Comparison of ENCODE assay signal across 9 cellular contexts in genomic region chr1:44812822-44813543, GRCh38. TPM values are rescaled to one million over a fixed set of nuclear protein-coding genes. Genes with fewer than 3 reads are reported as not detected.
DNase-seq lines count a peak whose midpoint lies in the region; ATAC-seq and TF ChIP-seq lines count a peak whose summit lies in the region.
"Had no signal": no experiment of that assay in that cellular context is flagged by ENCODE, and none has a peak within 500 bp of the region (broad histone marks: within the 10 kb centered on the region; RNA-seq: fewer than 3 reads in every experiment).

No MANE protein-coding gene starts in this region.

- H3K27ac ChIP-seq in right lobe of liver: peak overlapping the region; percentile 71 to 80 (median 72)
- peak overlapping the region; percentile 70 to 100 (median 97) for H3K27ac ChIP-seq in tibial nerve

- DNase-seq in activated CD8-positive, alpha-beta memory T cell treated with anti-CD3 and anti-CD28 coated beads, Interleukin-2, amount 10 ng/mL, durations not matched to agents 7 days and 5 days: no peak
- no peak for DNase-seq in activated CD8-positive, alpha-beta memory T cell treated with anti-CD3 and anti-CD28 coated beads for 24 hours
- DNase-seq in chondrocyte (ENCODE audit: low spot score) (peak; percentile 94), right lobe of liver (peak in 2 of 3 donors; percentile 71 to 72), tibial nerve (ENCODE audit: low spot score in 2 of 2) (no peak), MG63 (no peak), omental fat pad (ENCODE audit: low spot score) (no peak)

- CTCF ChIA-PET in activated CD8-positive, alpha-beta memory T cell treated with anti-CD3 and anti-CD28 coated beads, Interleukin-2, amount 10 ng/mL, durations not matched to agents 7 days and 5 days (lab: Charles Lee): interaction anchor here (1.0 to 4.3 kb wide), 10 partner anchors 13 to 91 kb away, joined by 3 to 42 read pairs (median 8); partner anchors contain the start of genes PLK3 and RNU5D-1

- no peak for TF ChIP-seq EP300 in tibial nerve (IDR thresholded peaks at IDR 0.05)

- peak overlapping the region; percentile 22 for H3K27ac Mint-ChIP-seq in activated CD8-positive, alpha-beta memory T cell treated with anti-CD3 and anti-CD28 coated beads, Interleukin-2, amount 10 ng/mL, durations not matched to agents 7 days and 5 days
- peak overlapping the region; percentile 17 for H3K27ac Mint-ChIP-seq in chondrocyte (ENCODE audit: unreplicated experiment)

- H3K4me1 ChIP-seq in right lobe of liver (peaks cover 0 to 34% (median 15%) of the 10 kb centered on the region in 4 donors), tibial nerve (peaks cover 0 to 69% (median 55%) of the 10 kb centered on the region in 4 donors)

- no peaks in the 10 kb centered on the region for H3K9me3 Mint-ChIP-seq in activated CD8-positive, alpha-beta memory T cell treated with anti-CD3 and anti-CD28 coated beads, Interleukin-2, amount 10 ng/mL, durations not matched to agents 7 days and 5 days (ENCODE audit: low read depth)
- no peaks in the 10 kb centered on the region for H3K9me3 Mint-ChIP-seq in chondrocyte (ENCODE audit: low read depth)

- H3K36me3 ChIP-seq in right lobe of liver (no peaks in the 10 kb centered on the region), tibial nerve (no peaks in the 10 kb centered on the region), MG63 (no peaks in the 10 kb centered on the region; the same call in 1 of the 2 replicates)

- TF ChIP-seq POLR2A in right lobe of liver (IDR thresholded peaks at IDR 0.05) (peak; percentile 3), tibial nerve (IDR thresholded peaks at IDR 0.05) (no peak)

- H3K4me1 Mint-ChIP-seq in activated CD8-positive, alpha-beta memory T cell treated with anti-CD3 and anti-CD28 coated beads, Interleukin-2, amount 10 ng/mL, durations not matched to agents 7 days and 5 days: peaks cover 56% of the 10 kb centered on the region
- H3K4me1 Mint-ChIP-seq in chondrocyte (ENCODE audit: low read depth): peaks cover 60% of the 10 kb centered on the region

- H3K27me3 Mint-ChIP-seq in activated CD8-positive, alpha-beta memory T cell treated with anti-CD3 and anti-CD28 coated beads, Interleukin-2, amount 10 ng/mL, durations not matched to agents 7 days and 5 days: no peaks in the 10 kb centered on the region
- no peaks in the 10 kb centered on the region for H3K27me3 Mint-ChIP-seq in chondrocyte (ENCODE audit: low read depth)

- H3K27me3 ChIP-seq in right lobe of liver: no peaks in the 10 kb centered on the region
- no peaks in the 10 kb centered on the region for H3K27me3 ChIP-seq in tibial nerve
- no peaks in the 10 kb centered on the region for H3K27me3 ChIP-seq in MG63

- H3K36me3 Mint-ChIP-seq in activated CD8-positive, alpha-beta memory T cell treated with anti-CD3 and anti-CD28 coated beads, Interleukin-2, amount 10 ng/mL, durations not matched to agents 7 days and 5 days: peaks cover 3% of the 10 kb centered on the region
- H3K36me3 Mint-ChIP-seq in chondrocyte (ENCODE audit: low read depth): peaks cover 13% of the 10 kb centered on the region

- peak overlapping the region; percentile 90 for H3K4me3 Mint-ChIP-seq in activated CD8-positive, alpha-beta memory T cell treated with anti-CD3 and anti-CD28 coated beads, Interleukin-2, amount 10 ng/mL, durations not matched to agents 7 days and 5 days
- H3K4me3 Mint-ChIP-seq in chondrocyte (ENCODE audit: unreplicated experiment): no peak overlapping the region

- no peak for ATAC-seq in activated CD8-positive, alpha-beta memory T cell treated with anti-CD3 and anti-CD28 coated beads, Interleukin-2, amount 10 ng/mL, durations not matched to agents 7 days and 5 days
- ATAC-seq in right lobe of liver (peak; percentile 13 to 55 (median 46)), omental fat pad (ENCODE audit: low FRiP score) (no peak), HG03378 (IDR thresholded peaks at IDR 0.05; ENCODE audit: unreplicated experiment) (no peak)

- intact Hi-C loops in right lobe of liver (cut with DNase I): no loop called here

- WGBS in right lobe of liver (ENCODE audit: insufficient coverage, low coverage, low lambda C conversion rate, missing lambda C conversion rate): 44% methylated on average over 27 of the region's 48 CpGs
- 43 to 58% methylated on average over 32 to 40 of the region's 48 CpGs for WGBS in tibial nerve, 2 donors

- peak overlapping the region; percentile 55 to 82 (median 80) for H3K4me3 ChIP-seq in right lobe of liver
- H3K4me3 ChIP-seq in tibial nerve: peak overlapping the region; percentile 31 to 61 (median 48)
- no peak overlapping the region for H3K4me3 ChIP-seq in MG63

- no peaks in the 10 kb centered on the region for H3K9me3 ChIP-seq in right lobe of liver
- H3K9me3 ChIP-seq in tibial nerve: no peaks in the 10 kb centered on the region
- H3K9me3 ChIP-seq in MG63: no peaks in the 10 kb centered on the region

- TF ChIP-seq CTCF in chondrocyte (IDR thresholded peaks at IDR 0.05) (no peak), right lobe of liver (IDR thresholded peaks at IDR 0.05) (no peak), tibial nerve (IDR thresholded peaks at IDR 0.05) (no peak), omental fat pad (IDR thresholded peaks at IDR 0.05) (no peak)

RNA-seq across cellular contexts. Expression of gene BTBD19, which starts 4.7 kb away (rescaled TPM):
- total RNA-seq in activated CD8-positive, alpha-beta memory T cell treated with anti-CD3 and anti-CD28 coated beads, Interleukin-2, amount 10 ng/mL, durations not matched to agents 7 days and 5 days: 1 to 10 TPM; 3.7 to 4.5 TPM
- total RNA-seq in chondrocyte (43.4 to 46.5 TPM (median 44.1 TPM) in 3 replicates), right lobe of liver (1 to 10 TPM; 2.6 to 7.5 (median 5.3) TPM), tibial nerve (10 to 100 TPM; 14.9 to 50.0 (median 25.5) TPM), omental fat pad (10 to 100 TPM in 2 of 4 donors, 1 to 10 TPM in 2; 7.5 to 29.8 (median 12.2) TPM)
- 1.0 and 1.2 TPM in 2 replicates for total RNA-seq in MG63 (2014; rRNA removed; shearing (Covaris generic); ENCODE audit: low replicate concordance)
- total RNA-seq: SK-MEL-5 had no signal

RNA-seq across cellular contexts. Expression of gene DYNLT4, which starts 5.8 kb away (rescaled TPM):
- 1 to 10 TPM in 1 of 2 experiments, under 1 TPM in 1; 0.40 to 1.3 TPM for total RNA-seq in activated CD8-positive, alpha-beta memory T cell treated with anti-CD3 and anti-CD28 coated beads, Interleukin-2, amount 10 ng/mL, durations not matched to agents 7 days and 5 days
- not detected in 3 replicates for total RNA-seq in chondrocyte
- total RNA-seq in right lobe of liver: under 1 TPM in 1 of 6 experiments, not detected in 5; 0.26 TPM
- total RNA-seq in tibial nerve: 1 to 10 TPM in 2 of 4 donors, not detected in 2; 2.5 to 3.3 TPM
- not detected in 2 replicates for total RNA-seq in MG63 (2014; rRNA removed; shearing (Covaris generic); ENCODE audit: low replicate concordance)
- total RNA-seq in omental fat pad: 1 to 10 TPM in 1 of 4 donors, under 1 TPM in 1, not detected in 2; 0.65 to 6.3 TPM
- total RNA-seq: SK-MEL-5 had no signal

RNA-seq across cellular contexts. Expression of gene PLK3, which starts 12.8 kb away (rescaled TPM):
- total RNA-seq in activated CD8-positive, alpha-beta memory T cell treated with anti-CD3 and anti-CD28 coated beads, Interleukin-2, amount 10 ng/mL, durations not matched to agents 7 days and 5 days: 10 to 100 TPM; 43.1 to 48.9 TPM
- total RNA-seq in chondrocyte: 24.2 to 30.0 TPM (median 29.0 TPM) in 3 replicates
- 1 to 10 TPM; 1.8 to 5.3 (median 3.6) TPM for total RNA-seq in right lobe of liver
- total RNA-seq in tibial nerve: 10 to 100 TPM; 10.6 to 29.3 (median 26.3) TPM
- 5.3 and 5.9 TPM in 2 replicates for total RNA-seq in MG63 (2014; rRNA removed; shearing (Covaris generic); ENCODE audit: low replicate concordance)
- total RNA-seq in omental fat pad: 100 to 1,000 TPM in 1 of 4 donors, 10 to 100 TPM in 3; 27.6 to 156 (median 73.9) TPM

RNA-seq across cellular contexts. Expression of gene BEST4, which starts 25.0 kb away (rescaled TPM):
- total RNA-seq in activated CD8-positive, alpha-beta memory T cell treated with anti-CD3 and anti-CD28 coated beads, Interleukin-2, amount 10 ng/mL, durations not matched to agents 7 days and 5 days: under 1 TPM; 0.73 to 0.79 TPM
- total RNA-seq in chondrocyte (0.19 to 0.37 TPM (median 0.33 TPM) in 3 replicates), right lobe of liver (under 1 TPM in 2 of 6 experiments, not detected in 4; 0.13 to 0.32 TPM), tibial nerve (under 1 TPM in 2 of 4 donors, not detected in 2; 0.21 to 0.98 TPM), omental fat pad (under 1 TPM in 1 of 4 donors, not detected in 3; 0.24 TPM)
- not detected in 2 replicates for total RNA-seq in MG63 (2014; rRNA removed; shearing (Covaris generic); ENCODE audit: low replicate concordance)
- total RNA-seq: SK-MEL-5 had no signal

RNA-seq across cellular contexts. Expression of gene PTCH2, which starts 30.1 kb away (rescaled TPM):
- total RNA-seq in activated CD8-positive, alpha-beta memory T cell treated with anti-CD3 and anti-CD28 coated beads, Interleukin-2, amount 10 ng/mL, durations not matched to agents 7 days and 5 days: 1 to 10 TPM in 1 of 2 experiments, under 1 TPM in 1; 0.82 to 3.6 TPM
- total RNA-seq in chondrocyte: 1.3 to 2.0 TPM (median 1.3 TPM) in 3 replicates
- under 1 TPM; 0.19 to 0.68 (median 0.35) TPM for total RNA-seq in right lobe of liver
- total RNA-seq in tibial nerve: 10 to 100 TPM in 2 of 4 donors, 1 to 10 TPM in 2; 6.6 to 13.4 (median 9.9) TPM
- not detected in 2 replicates for total RNA-seq in MG63 (2014; rRNA removed; shearing (Covaris generic); ENCODE audit: low replicate concordance)
- total RNA-seq in omental fat pad: under 1 TPM; 0.09 to 0.63 (median 0.43) TPM

Comparison
In these comparisons a context has a peak if more than half of its experiments do, and no peak if none do; other contexts are left out.
1. ATAC-seq: peak in right lobe of liver (4 of 4); none in activated CD8-positive, alpha-beta memory T cell treated with anti-CD3 and anti-CD28 coated beads, Interleukin-2, amount 10 ng/mL, durations not matched to agents 7 days and 5 days (single experiment), omental fat pad (single experiment) and HG03378 (single experiment).
2. DNase-seq: peak in chondrocyte (single experiment) and right lobe of liver (2 of 3); none in activated CD8-positive, alpha-beta memory T cell treated with anti-CD3 and anti-CD28 coated beads, Interleukin-2, amount 10 ng/mL, durations not matched to agents 7 days and 5 days (single experiment), activated CD8-positive, alpha-beta memory T cell treated with anti-CD3 and anti-CD28 coated beads for 24 hours (single experiment), tibial nerve (0 of 2), MG63 (single experiment) and omental fat pad (single experiment).